19 cellular contexts compared by ENCODE assay signal in genomic region chr21:42447732-42448131, GRCh38. TPM values are rescaled to one million over a fixed set of nuclear protein-coding genes. Genes with fewer than 3 reads are reported as not detected.
DNase-seq lines count a peak whose midpoint lies in the region; ATAC-seq and TF ChIP-seq lines count a peak whose summit lies in the region.
"Had no signal": no experiment of that assay in that cellular context is flagged by ENCODE, and none has a peak within 500 bp of the region (broad histone marks: within the 10 kb centered on the region; RNA-seq: fewer than 3 reads in every experiment).

No MANE protein-coding gene starts in this region.

- H3K4me1 Mint-ChIP-seq in activated CD4-positive, alpha-beta T cell treated with anti-CD3 and anti-CD28 coated beads for 36 hours = peaks cover 43% of the 10 kb centered on the region
- H3K4me1 Mint-ChIP-seq in CD8-positive, alpha-beta T cell (ENCODE audit: low read depth) = peaks cover 24% of the 10 kb centered on the region
- peaks cover 24% of the 10 kb centered on the region for H3K4me1 Mint-ChIP-seq in T-helper 17 cell
- peaks cover 11 to 48% (median 35%) of the 10 kb centered on the region in 7 donors for H3K4me1 Mint-ChIP-seq in naive thymus-derived CD4-positive, alpha-beta T cell

- no peak overlapping the region for H3K4me3 Mint-ChIP-seq in activated CD4-positive, alpha-beta T cell treated with anti-CD3 and anti-CD28 coated beads for 36 hours
- H3K4me3 Mint-ChIP-seq in CD8-positive, alpha-beta T cell = no peak overlapping the region
- no peak overlapping the region for H3K4me3 Mint-ChIP-seq in T-helper 17 cell
- no peak overlapping the region for H3K4me3 Mint-ChIP-seq in naive thymus-derived CD4-positive, alpha-beta T cell
- H3K4me3 Mint-ChIP-seq: H9 had no signal

- TF ChIP-seq CTCF in CD8-positive, alpha-beta T cell (IDR thresholded peaks at IDR 0.05) = no peak
- no peak for TF ChIP-seq CTCF in WERI-Rb-1 (IDR thresholded peaks at IDR 0.05; ENCODE audit: low read depth, low read length)

- H3K36me3 Mint-ChIP-seq in activated CD4-positive, alpha-beta T cell treated with anti-CD3 and anti-CD28 coated beads for 36 hours (ENCODE audit: low read depth) = peaks cover 47% of the 10 kb centered on the region
- H3K36me3 Mint-ChIP-seq in CD8-positive, alpha-beta T cell = peaks cover 58% of the 10 kb centered on the region
- H3K36me3 Mint-ChIP-seq in T-helper 17 cell (ENCODE audit: low read depth) = peaks cover 6% of the 10 kb centered on the region
- peaks cover 10 to 42% (median 15%) of the 10 kb centered on the region in 5 donors for H3K36me3 Mint-ChIP-seq in naive thymus-derived CD4-positive, alpha-beta T cell

- H3K27ac ChIP-seq in CD8-positive, alpha-beta T cell (ENCODE audit: low read depth, low read length) = no peak overlapping the region
- H3K27ac ChIP-seq in naive thymus-derived CD4-positive, alpha-beta T cell (ENCODE audit: low read depth, low read length) = peak overlapping the region; percentile 2
- H3K27ac ChIP-seq in WERI-Rb-1 = no peak overlapping the region
- no peak overlapping the region for H3K27ac ChIP-seq in caudate nucleus (ENCODE audit: low read depth, low read length)
- H3K27ac ChIP-seq: 22Rv1, SJSA1 had no signal

- no peaks in the 10 kb centered on the region for H3K9me3 Mint-ChIP-seq in activated CD4-positive, alpha-beta T cell treated with anti-CD3 and anti-CD28 coated beads for 36 hours (ENCODE audit: low read depth)
- H3K9me3 Mint-ChIP-seq in CD8-positive, alpha-beta T cell = no peaks in the 10 kb centered on the region
- peaks cover 0 to 2% (median 0%) of the 10 kb centered on the region in 11 donors for H3K9me3 Mint-ChIP-seq in naive thymus-derived CD4-positive, alpha-beta T cell
- H3K9me3 Mint-ChIP-seq: H9 had no signal

- no peaks in the 10 kb centered on the region for H3K9me3 ChIP-seq in CD8-positive, alpha-beta T cell (ENCODE audit: low read length)
- H3K9me3 ChIP-seq in T-helper 17 cell (ENCODE audit: control insufficient read depth, low read length, poor library complexity, severe bottlenecking) (no peaks in the 10 kb centered on the region), WERI-Rb-1 (ENCODE audit: severe bottlenecking) (no peaks in the 10 kb centered on the region)
- H3K9me3 ChIP-seq in naive thymus-derived CD4-positive, alpha-beta T cell (ENCODE audit: control insufficient read depth in 2 of 3, low read length in 3 of 3) = no peaks in the 10 kb centered on the region
- H3K9me3 ChIP-seq: SJSA1 had no signal

- POLR2A ChIA-PET in activated CD4-positive, alpha-beta T cell treated with anti-CD3 and anti-CD28 coated beads for 36 hours (lab: Charles Lee) = no interaction called here
- POLR2A ChIA-PET in CD8-positive, alpha-beta T cell (lab: Charles Lee) = no interaction called here
- POLR2A ChIA-PET in naive thymus-derived CD4-positive, alpha-beta T cell (lab: Charles Lee) = no interaction called here

- H3K36me3 ChIP-seq in CD8-positive, alpha-beta T cell (ENCODE audit: insufficient read depth, low read length) = peaks cover 21% of the 10 kb centered on the region
- peaks cover 0 to 61% (median 8%) of the 10 kb centered on the region in 3 experiments for H3K36me3 ChIP-seq in naive thymus-derived CD4-positive, alpha-beta T cell (ENCODE audit: control insufficient read depth in 2 of 3, insufficient read depth in 3 of 3, low read length in 3 of 3)
- no peaks in the 10 kb centered on the region for H3K36me3 ChIP-seq in WERI-Rb-1
- H3K36me3 ChIP-seq: SJSA1 had no signal

- intact Hi-C loops in activated CD4-positive, alpha-beta T cell treated with anti-CD3 and anti-CD28 coated beads for 36 hours (cut with DNase I, micrococcal nuclease) = loop anchor here in 1 of 2 experiments (2.0 kb wide), 1 partner anchor 75 kb away; no protein-coding TSS in a partner anchor
- intact Hi-C loops in CD8-positive, alpha-beta T cell (cut with DNase I, micrococcal nuclease) = loop anchor here in 1 of 2 experiments (10.0 kb wide), 1 partner anchor 213 kb away; no protein-coding TSS in a partner anchor
- intact Hi-C loops in naive thymus-derived CD4-positive, alpha-beta T cell (cut with micrococcal nuclease) = no loop called here

- no peak for DNase-seq in activated CD4-positive, alpha-beta T cell treated with anti-CD3 and anti-CD28 coated beads for 36 hours
- DNase-seq in activated CD4-positive, alpha-beta T cell treated with anti-CD3 and anti-CD28 coated beads, Interleukin-2, amount 50 U/mL, for 48 hours = no peak
- no peak for DNase-seq in CD8-positive, alpha-beta T cell
- DNase-seq in T-helper 17 cell (no peak), WERI-Rb-1 (no peak), HK-2 (ENCODE audit: unreplicated experiment) (no peak), caudate nucleus (lab: John Stamatoyannopoulos, UW) (no peak)
- no peak for DNase-seq in naive thymus-derived CD4-positive, alpha-beta T cell
- DNase-seq: COR-L47, DMS153, H9, NCI-H1048, NCI-H2227 treated with DMSO at 0.1 percent for 48 hours, NCI-H526, PC-3 had no signal

- H3K4me1 ChIP-seq in CD8-positive, alpha-beta T cell (ENCODE audit: insufficient read depth, low read length) = peaks cover 15% of the 10 kb centered on the region
- H3K4me1 ChIP-seq in naive thymus-derived CD4-positive, alpha-beta T cell (ENCODE audit: control insufficient read depth in 2 of 2, insufficient read depth in 2 of 2, low read length in 2 of 2) = peaks cover 4 to 15% of the 10 kb centered on the region in 2 donors

- CTCF ChIA-PET in activated CD4-positive, alpha-beta T cell treated with anti-CD3 and anti-CD28 coated beads for 36 hours (lab: Charles Lee) = interaction anchor here (1.0 kb wide), 1 partner anchor 44 kb away, joined by 3 read pairs; the partner anchor contains the start of gene UBASH3A
- CTCF ChIA-PET in CD8-positive, alpha-beta T cell (lab: Charles Lee) = interaction anchor here (1.1 to 1.4 kb wide), 2 partner anchors 13 to 107 kb away, joined by 3 to 4 read pairs; no protein-coding TSS in a partner anchor
- CTCF ChIA-PET in naive thymus-derived CD4-positive, alpha-beta T cell (lab: Charles Lee) = interaction anchor here (0.7 kb wide), 1 partner anchor 390 kb away, joined by 3 read pairs; no protein-coding TSS in a partner anchor

- ATAC-seq in activated CD4-positive, alpha-beta T cell treated with anti-CD3 and anti-CD28 coated beads for 36 hours = no peak
- no peak for ATAC-seq in CD8-positive, alpha-beta T cell
- ATAC-seq in T-helper 17 cell = no peak
- ATAC-seq in naive thymus-derived CD4-positive, alpha-beta T cell = no peak
- ATAC-seq: PC-3 had no signal

- no peaks in the 10 kb centered on the region for H3K27me3 ChIP-seq in CD8-positive, alpha-beta T cell (ENCODE audit: insufficient read depth, low read length)
- H3K27me3 ChIP-seq in naive thymus-derived CD4-positive, alpha-beta T cell (ENCODE audit: control insufficient read depth in 2 of 2, insufficient read depth in 2 of 2, low read length in 2 of 2) = no peaks in the 10 kb centered on the region
- no peaks in the 10 kb centered on the region for H3K27me3 ChIP-seq in WERI-Rb-1 (ENCODE audit: insufficient read depth, low read depth, severe bottlenecking)
- H3K27me3 ChIP-seq: SJSA1 had no signal

- H3K27me3 Mint-ChIP-seq in activated CD4-positive, alpha-beta T cell treated with anti-CD3 and anti-CD28 coated beads for 36 hours = no peaks in the 10 kb centered on the region
- no peaks in the 10 kb centered on the region for H3K27me3 Mint-ChIP-seq in CD8-positive, alpha-beta T cell (ENCODE audit: low read depth)
- no peaks in the 10 kb centered on the region for H3K27me3 Mint-ChIP-seq in T-helper 17 cell
- peaks cover 0 to 4% (median 0%) of the 10 kb centered on the region in 5 donors for H3K27me3 Mint-ChIP-seq in naive thymus-derived CD4-positive, alpha-beta T cell

- H3K27ac Mint-ChIP-seq in activated CD4-positive, alpha-beta T cell treated with anti-CD3 and anti-CD28 coated beads for 36 hours = peak overlapping the region; percentile 63
- peak overlapping the region; percentile 98 for H3K27ac Mint-ChIP-seq in CD8-positive, alpha-beta T cell
- H3K27ac Mint-ChIP-seq in T-helper 17 cell = peak overlapping the region; percentile 34
- peak overlapping the region in 8 of 9 donors; percentile 84 to 99 (median 96) for H3K27ac Mint-ChIP-seq in naive thymus-derived CD4-positive, alpha-beta T cell
- H3K27ac Mint-ChIP-seq: H9 had no signal

- H3K4me3 ChIP-seq in CD8-positive, alpha-beta T cell (ENCODE audit: low read depth, low read length) = no peak overlapping the region
- H3K4me3 ChIP-seq in naive thymus-derived CD4-positive, alpha-beta T cell (ENCODE audit: low read length) = no peak overlapping the region
- no peak overlapping the region for H3K4me3 ChIP-seq in WERI-Rb-1 (ENCODE audit: low read depth, low read length)
- H3K4me3 ChIP-seq: SJSA1 had no signal

RNA-seq across cellular contexts. Expression of gene UBASH3A, which starts 44.0 kb away (rescaled TPM):
- 10 to 100 TPM; 37.3 to 39.0 TPM for total RNA-seq in activated CD4-positive, alpha-beta T cell treated with anti-CD3 and anti-CD28 coated beads for 36 hours
- 10 to 100 TPM; 62.9 to 63.4 TPM for total RNA-seq in CD8-positive, alpha-beta T cell
- 10 to 100 TPM; 49.5 to 50.3 TPM for total RNA-seq in T-helper 17 cell
- 100 to 1,000 TPM in 1 of 5 experiments, 10 to 100 TPM in 4; 41.9 to 101 (median 91.7) TPM for total RNA-seq in naive thymus-derived CD4-positive, alpha-beta T cell
- polyA plus RNA-seq in naive thymus-derived CD4-positive, alpha-beta T cell = 10 to 100 TPM; 57.1 to 99.3 TPM
- total RNA-seq: H9, M059J, SJSA1 had no signal
- polyA plus RNA-seq: BJ had no signal

RNA-seq across cellular contexts. Expression of gene RSPH1, which starts 48.3 kb away (rescaled TPM):
- under 1 TPM; 0.21 to 0.34 TPM for total RNA-seq in activated CD4-positive, alpha-beta T cell treated with anti-CD3 and anti-CD28 coated beads for 36 hours
- total RNA-seq in CD8-positive, alpha-beta T cell = under 1 TPM in 1 of 2 experiments, not detected in 1; 0.16 TPM
- total RNA-seq in T-helper 17 cell = under 1 TPM in 1 of 2 donors, not detected in 1; 0.47 TPM
- total RNA-seq in naive thymus-derived CD4-positive, alpha-beta T cell = under 1 TPM in 2 of 5 experiments, not detected in 3; 0.27 to 0.40 TPM
- not detected for polyA plus RNA-seq in naive thymus-derived CD4-positive, alpha-beta T cell
- total RNA-seq: M059J, SJSA1 had no signal

RNA-seq across cellular contexts. Expression of gene TMPRSS3, which starts 51.9 kb away (rescaled TPM):
- total RNA-seq in activated CD4-positive, alpha-beta T cell treated with anti-CD3 and anti-CD28 coated beads for 36 hours = 100 to 1,000 TPM in 1 of 2 experiments, 10 to 100 TPM in 1; 99.1 to 113 TPM
- total RNA-seq in CD8-positive, alpha-beta T cell = 1 to 10 TPM; 1.2 TPM
- total RNA-seq in T-helper 17 cell = 1 to 10 TPM; 2.8 to 4.5 TPM
- 1 to 10 TPM in 4 of 5 experiments, under 1 TPM in 1; 0.88 to 7.6 (median 1.5) TPM for total RNA-seq in naive thymus-derived CD4-positive, alpha-beta T cell
- polyA plus RNA-seq in naive thymus-derived CD4-positive, alpha-beta T cell = 1 to 10 TPM in 1 of 2 donors, under 1 TPM in 1; 0.11 to 2.9 TPM
- total RNA-seq: PC-3 had no signal
- polyA plus RNA-seq: BJ had no signal

Comparison
In these comparisons a context has a peak if more than half of its experiments do, and no peak if none do; other contexts are left out.
1. H3K27ac Mint-ChIP-seq: peak in every context shown above with its lines; median percentile 98 in CD8-positive, alpha-beta T cell; 96 in naive thymus-derived CD4-positive, alpha-beta T cell; 63 in activated CD4-positive, alpha-beta T cell treated with anti-CD3 and anti-CD28 coated beads for 36 hours; 34 in T-helper 17 cell.
2. RNA of gene TMPRSS3, which starts 51.9 kb away (total RNA-seq): 99.1 to 113 TPM in activated CD4-positive, alpha-beta T cell treated with anti-CD3 and anti-CD28 coated beads for 36 hours; 2.8 to 4.5 TPM in T-helper 17 cell, 0.88 to 7.6 TPM in naive thymus-derived CD4-positive, alpha-beta T cell and 1.2 TPM in CD8-positive, alpha-beta T cell; every median in the first group is over 10 times any median in the second.